In the genomic region with DNA sequence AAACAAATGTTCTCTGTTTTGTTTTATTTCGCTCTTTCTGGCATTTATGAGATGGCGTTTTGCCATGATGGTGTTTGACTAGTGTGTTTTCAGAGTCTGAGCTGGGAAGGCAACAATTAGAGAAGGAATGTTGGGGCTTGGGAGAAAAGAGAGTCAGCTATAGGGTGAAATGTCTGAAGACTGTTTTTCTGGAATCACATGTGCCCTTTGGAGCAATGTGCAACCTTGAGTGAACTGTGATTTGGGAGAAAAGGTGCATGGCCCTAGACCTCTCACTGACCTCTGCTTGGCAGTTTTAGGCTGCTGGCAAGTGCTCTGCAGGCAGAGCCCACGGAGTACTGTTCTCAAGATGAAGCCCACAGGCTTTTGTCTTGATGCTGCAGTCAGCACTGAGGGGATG, we compare ENCODE assay signal across 17 cellular contexts.
DNase-seq lines count a peak whose midpoint lies in the region; ATAC-seq and TF ChIP-seq lines count a peak whose summit lies in the region.
"Had no signal": no experiment of that assay in that cellular context is flagged by ENCODE, and none has a peak within 500 bp of the region (broad histone marks: within the 10 kb centered on the region; RNA-seq: fewer than 3 reads in every experiment).

No MANE protein-coding gene starts in this region.

- H3K36me3 Mint-ChIP-seq in activated CD4-positive, alpha-beta T cell treated with anti-CD3 and anti-CD28 coated beads, Interleukin-2, amount 10 ng/mL, durations not matched to agents 7 days and 5 days (ENCODE audit: low read depth): no peaks in the 10 kb centered on the region
- H3K36me3 Mint-ChIP-seq: CD14-positive monocyte had no signal

- H3K4me3 Mint-ChIP-seq in activated CD4-positive, alpha-beta T cell treated with anti-CD3 and anti-CD28 coated beads, Interleukin-2, amount 10 ng/mL, durations not matched to agents 7 days and 5 days: no peak overlapping the region
- H3K4me3 Mint-ChIP-seq: CD14-positive monocyte; T-helper 1 cell treated with Interleukin-12 subunit alpha and Interleukin-12 subunit beta and Interleukin-4 antibody, amounts not matched to agents 30 μg/mL and 1 μg/mL, for 36 hours had no signal

- CTCF ChIA-PET in activated CD4-positive, alpha-beta T cell treated with anti-CD3 and anti-CD28 coated beads, Interleukin-2, amount 10 ng/mL, durations not matched to agents 7 days and 5 days (lab: Charles Lee): no interaction called here

- no peaks in the 10 kb centered on the region for H3K4me1 ChIP-seq in prostate gland (replicated peaks)
- H3K4me1 ChIP-seq: foreskin keratinocyte had no signal

- peak overlapping the region in 1 of 2 donors; percentile 1 for H3K27ac ChIP-seq in prostate gland
- H3K27ac ChIP-seq: foreskin keratinocyte had no signal

- H3K27me3 Mint-ChIP-seq in activated CD4-positive, alpha-beta T cell treated with anti-CD3 and anti-CD28 coated beads, Interleukin-2, amount 10 ng/mL, durations not matched to agents 7 days and 5 days: no peaks in the 10 kb centered on the region

- no peak overlapping the region for H3K4me3 ChIP-seq in prostate gland

- WGBS in prostate gland: 8% methylated on average over 3 of the region's 3 CpGs

- no peaks in the 10 kb centered on the region for H3K4me1 Mint-ChIP-seq in activated CD4-positive, alpha-beta T cell treated with anti-CD3 and anti-CD28 coated beads, Interleukin-2, amount 10 ng/mL, durations not matched to agents 7 days and 5 days
- H3K4me1 Mint-ChIP-seq: CD14-positive monocyte had no signal

- peak; percentile 86 for DNase-seq in EH (ENCODE audit: low read depth)
- peak; percentile 60 for DNase-seq in NCI-H69 (lab: John Stamatoyannopoulos, UW)
- DNase-seq in fibroblast of the conjunctiva (ENCODE audit: low read depth): peak; percentile 26
- peak; percentile 17 for DNase-seq in prostate gland (ENCODE audit: low spot score)
- DNase-seq in activated CD4-positive, alpha-beta T cell treated with anti-CD3 and anti-CD28 coated beads, Interleukin-2, amount 10 ng/mL, durations not matched to agents 7 days and 5 days: no peak
- DNase-seq: activated CD4-positive, alpha-beta T cell treated with anti-CD3 and anti-CD28 coated beads for 4 hours; foreskin keratinocyte; mesendoderm; NCI-H1105; NCI-H510A treated with DMSO at 0.1 percent for 48 hours; posterior cingulate gyrus; RPMI8226 had no signal

- TF ChIP-seq POLR2A in prostate gland (IDR thresholded peaks at IDR 0.05): no peak

- H3K9me3 Mint-ChIP-seq in activated CD4-positive, alpha-beta T cell treated with anti-CD3 and anti-CD28 coated beads, Interleukin-2, amount 10 ng/mL, durations not matched to agents 7 days and 5 days: no peaks in the 10 kb centered on the region

- H3K36me3 ChIP-seq in prostate gland: no peaks in the 10 kb centered on the region

- no peaks in the 10 kb centered on the region for H3K9me3 ChIP-seq in prostate gland

- no peak for ATAC-seq in HG03432 (IDR thresholded peaks at IDR 0.05; ENCODE audit: unreplicated experiment)
- ATAC-seq in GM19397 (IDR thresholded peaks at IDR 0.05; ENCODE audit: unreplicated experiment): no peak
- no peak for ATAC-seq in GM19463 (IDR thresholded peaks at IDR 0.05; ENCODE audit: unreplicated experiment)
- ATAC-seq: foreskin keratinocyte had no signal

- no peak overlapping the region for H3K27ac Mint-ChIP-seq in activated CD4-positive, alpha-beta T cell treated with anti-CD3 and anti-CD28 coated beads, Interleukin-2, amount 10 ng/mL, durations not matched to agents 7 days and 5 days
- H3K27ac Mint-ChIP-seq: T-helper 1 cell treated with Interleukin-12 subunit alpha and Interleukin-12 subunit beta and Interleukin-4 antibody, amounts not matched to agents 30 μg/mL and 1 μg/mL, for 36 hours had no signal

- intact Hi-C loops in prostate gland (cut with DNase I): no loop called here

- no peak for TF ChIP-seq CTCF in prostate gland (IDR thresholded peaks at IDR 0.05)

- no peaks in the 10 kb centered on the region for H3K27me3 ChIP-seq in prostate gland (replicated peaks; ENCODE audit: insufficient read depth)
- H3K27me3 ChIP-seq: foreskin keratinocyte had no signal

- POLR2A ChIA-PET in activated CD4-positive, alpha-beta T cell treated with anti-CD3 and anti-CD28 coated beads, Interleukin-2, amount 10 ng/mL, durations not matched to agents 7 days and 5 days (lab: Charles Lee): no interaction called here
